In the genomic region with DNA sequence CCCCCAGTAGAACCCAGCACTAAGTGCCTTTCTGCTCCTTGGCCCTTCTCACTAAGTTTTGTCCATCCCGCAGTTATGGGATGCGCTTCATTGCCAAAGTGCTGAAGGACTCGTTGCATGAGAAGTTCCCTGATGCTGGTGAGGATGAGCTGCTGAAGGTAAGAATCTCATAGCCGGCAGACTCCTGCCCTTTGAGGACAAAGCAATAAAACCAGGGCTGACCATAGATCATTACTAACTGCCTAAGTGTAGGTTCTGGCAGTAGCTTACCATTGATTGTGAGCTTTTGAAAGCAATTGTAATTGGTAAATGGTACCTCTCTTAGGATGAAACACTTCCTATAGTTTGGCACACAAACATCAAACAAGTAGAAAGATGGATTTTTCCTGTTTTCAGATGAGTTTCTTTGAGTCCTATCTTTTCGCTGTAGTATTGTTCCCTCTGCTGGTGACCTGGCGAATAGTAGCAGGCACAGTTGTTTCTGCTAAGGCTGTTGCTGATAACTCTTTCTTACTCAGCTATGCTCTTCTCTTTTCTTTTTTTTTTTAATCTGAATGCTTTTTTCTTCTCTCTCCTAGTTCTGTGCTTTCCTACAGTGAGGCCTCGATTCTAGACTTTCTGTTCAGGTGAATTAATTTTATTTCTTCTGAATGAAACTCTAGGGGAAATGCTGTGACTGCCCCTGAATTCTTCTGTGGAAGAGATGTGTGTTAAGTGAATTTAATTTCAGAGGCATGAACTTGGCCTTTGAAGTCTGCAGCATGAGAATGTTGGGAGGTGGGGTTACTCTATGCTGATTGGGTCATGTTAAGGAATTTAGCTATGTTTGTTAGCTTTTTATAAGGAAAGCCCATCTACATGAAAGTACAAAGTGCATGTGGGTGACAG, we compare ENCODE assay signal across 8 cellular contexts. TPM values are rescaled to one million over a fixed set of nuclear protein-coding genes. Genes with fewer than 3 reads are reported as not detected.
DNase-seq lines count a peak whose midpoint lies in the region; ATAC-seq and TF ChIP-seq lines count a peak whose summit lies in the region.

No MANE protein-coding gene starts in this region.

- no peaks in the 10 kb centered on the region for H3K9me3 Mint-ChIP-seq in stimulated activated naive CD8-positive, alpha-beta T cell treated with anti-CD3 and anti-CD28 coated beads, Interleukin-15, amount 100 ng/mL, for 72 hours

- ATAC-seq in lower lobe of right lung, result no peak
- ATAC-seq in stimulated activated naive CD8-positive, alpha-beta T cell treated with anti-CD3 and anti-CD28 coated beads, Interleukin-15, amount 100 ng/mL, for 72 hours, result peak; percentile 65
- no peak for ATAC-seq in GM19397 (IDR thresholded peaks at IDR 0.05; ENCODE audit: unreplicated experiment)

- no peak overlapping the region for H3K4me3 Mint-ChIP-seq in stimulated activated naive CD8-positive, alpha-beta T cell treated with anti-CD3 and anti-CD28 coated beads, Interleukin-15, amount 100 ng/mL, for 72 hours

- peaks cover 29% of the 10 kb centered on the region for H3K4me1 Mint-ChIP-seq in stimulated activated naive CD8-positive, alpha-beta T cell treated with anti-CD3 and anti-CD28 coated beads, Interleukin-15, amount 100 ng/mL, for 72 hours

- no peak overlapping the region for H3K27ac Mint-ChIP-seq in stimulated activated naive CD8-positive, alpha-beta T cell treated with anti-CD3 and anti-CD28 coated beads, Interleukin-15, amount 100 ng/mL, for 72 hours

- H3K27me3 ChIP-seq in lower lobe of right lung (ENCODE audit: low read depth), result no peaks in the 10 kb centered on the region

- peak; percentile 57 for TF ChIP-seq CTCF in lower lobe of right lung (IDR thresholded peaks at IDR 0.05)

- no peak overlapping the region for H3K27ac ChIP-seq in lower lobe of right lung

- no peak overlapping the region for H3K4me3 ChIP-seq in lower lobe of right lung

- DNase-seq in NCI-H146 (lab: John Stamatoyannopoulos, UW) (peak; percentile 3), NCI-H146 treated with DMSO at 0.1 percent for 48 hours (lab: John Stamatoyannopoulos, UW; ENCODE audit: unreplicated experiment) (no peak), NCI-H1092 treated with DMSO at 0.1 percent for 48 hours (lab: John Stamatoyannopoulos, UW) (peak; percentile 24), lower lobe of right lung (no peak)
- DNase-seq in activated CD4-positive, alpha-beta T cell treated with anti-CD3 and anti-CD28 coated beads for 1 hour, result peak; percentile 13
- DNase-seq in effector CD8-positive, alpha-beta T cell (lab: John Stamatoyannopoulos, UW), result peak; percentile 13
- peak in 1 of 2 donors; percentile 29 for DNase-seq in stimulated activated naive CD8-positive, alpha-beta T cell treated with anti-CD3 and anti-CD28 coated beads, Interleukin-15, amount 100 ng/mL, for 72 hours

- H3K9me3 ChIP-seq in lower lobe of right lung, result no peaks in the 10 kb centered on the region

- peaks cover 97% of the 10 kb centered on the region for H3K36me3 ChIP-seq in lower lobe of right lung

- intact Hi-C loops in lower lobe of right lung (cut with DNase I), result no loop called here

- peaks cover 19% of the 10 kb centered on the region for H3K4me1 ChIP-seq in lower lobe of right lung

- no peaks in the 10 kb centered on the region for H3K27me3 Mint-ChIP-seq in stimulated activated naive CD8-positive, alpha-beta T cell treated with anti-CD3 and anti-CD28 coated beads, Interleukin-15, amount 100 ng/mL, for 72 hours

RNA-seq across cellular contexts. Expression of a gene that starts 47.4 kb away (rescaled TPM):
- total RNA-seq in lower lobe of right lung, result 40.6 TPM

Comparison
In these comparisons a context has a peak if more than half of its experiments do, and no peak if none do; other contexts are left out.
1. DNase-seq: peak in NCI-H146 (single experiment), NCI-H1092 treated with DMSO at 0.1 percent for 48 hours (single experiment), activated CD4-positive, alpha-beta T cell treated with anti-CD3 and anti-CD28 coated beads for 1 hour (single experiment) and effector CD8-positive, alpha-beta T cell (single experiment); none in NCI-H146 treated with DMSO at 0.1 percent for 48 hours (single experiment) and lower lobe of right lung (single experiment).